ENCODE assay signal across 1 cellular context in the genomic region with DNA sequence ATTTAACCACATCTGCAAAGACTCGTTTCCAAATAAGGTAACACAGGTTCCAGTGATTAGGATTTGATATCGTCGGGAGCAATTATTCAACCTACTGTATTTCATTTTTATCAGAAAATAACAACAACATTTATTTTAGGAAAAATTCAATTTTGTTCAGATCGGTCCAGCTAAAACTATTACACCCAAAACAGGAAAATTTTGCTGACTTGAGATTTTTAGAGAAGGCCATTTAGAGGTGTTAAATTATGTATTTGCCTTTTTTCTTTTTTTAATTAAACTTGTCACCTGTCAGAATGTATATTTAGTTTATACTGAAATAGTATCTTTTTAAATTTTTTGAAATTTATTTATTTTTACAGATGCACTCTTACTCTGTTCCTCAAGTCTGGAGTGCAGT.
TF ChIP-seq lines count a peak whose summit lies in the region.

No MANE protein-coding gene starts in this region.

TF ChIP-seq in WTC11, 78 proteins besides CTCF, POLR2A, EP300 and RAD21 (continued from another document):
- TF ChIP-seq, protein P1, sequence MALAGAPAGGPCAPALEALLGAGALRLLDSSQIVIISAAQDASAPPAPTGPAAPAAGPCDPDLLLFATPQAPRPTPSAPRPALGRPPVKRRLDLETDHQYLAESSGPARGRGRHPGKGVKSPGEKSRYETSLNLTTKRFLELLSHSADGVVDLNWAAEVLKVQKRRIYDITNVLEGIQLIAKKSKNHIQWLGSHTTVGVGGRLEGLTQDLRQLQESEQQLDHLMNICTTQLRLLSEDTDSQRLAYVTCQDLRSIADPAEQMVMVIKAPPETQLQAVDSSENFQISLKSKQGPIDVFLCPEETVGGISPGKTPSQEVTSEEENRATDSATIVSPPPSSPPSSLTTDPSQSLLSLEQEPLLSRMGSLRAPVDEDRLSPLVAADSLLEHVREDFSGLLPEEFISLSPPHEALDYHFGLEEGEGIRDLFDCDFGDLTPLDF (CRISPR knock-in tag; IDR thresholded peaks at IDR 0.05) = no peak
- no peak for TF ChIP-seq IRF2 (CRISPR knock-in tag; IDR thresholded peaks at IDR 0.05; ENCODE audit: borderline replicate concordance, low read depth)
- no peak for TF ChIP-seq NR2C2 (CRISPR knock-in tag; IDR thresholded peaks at IDR 0.05)
- TF ChIP-seq, protein P2, sequence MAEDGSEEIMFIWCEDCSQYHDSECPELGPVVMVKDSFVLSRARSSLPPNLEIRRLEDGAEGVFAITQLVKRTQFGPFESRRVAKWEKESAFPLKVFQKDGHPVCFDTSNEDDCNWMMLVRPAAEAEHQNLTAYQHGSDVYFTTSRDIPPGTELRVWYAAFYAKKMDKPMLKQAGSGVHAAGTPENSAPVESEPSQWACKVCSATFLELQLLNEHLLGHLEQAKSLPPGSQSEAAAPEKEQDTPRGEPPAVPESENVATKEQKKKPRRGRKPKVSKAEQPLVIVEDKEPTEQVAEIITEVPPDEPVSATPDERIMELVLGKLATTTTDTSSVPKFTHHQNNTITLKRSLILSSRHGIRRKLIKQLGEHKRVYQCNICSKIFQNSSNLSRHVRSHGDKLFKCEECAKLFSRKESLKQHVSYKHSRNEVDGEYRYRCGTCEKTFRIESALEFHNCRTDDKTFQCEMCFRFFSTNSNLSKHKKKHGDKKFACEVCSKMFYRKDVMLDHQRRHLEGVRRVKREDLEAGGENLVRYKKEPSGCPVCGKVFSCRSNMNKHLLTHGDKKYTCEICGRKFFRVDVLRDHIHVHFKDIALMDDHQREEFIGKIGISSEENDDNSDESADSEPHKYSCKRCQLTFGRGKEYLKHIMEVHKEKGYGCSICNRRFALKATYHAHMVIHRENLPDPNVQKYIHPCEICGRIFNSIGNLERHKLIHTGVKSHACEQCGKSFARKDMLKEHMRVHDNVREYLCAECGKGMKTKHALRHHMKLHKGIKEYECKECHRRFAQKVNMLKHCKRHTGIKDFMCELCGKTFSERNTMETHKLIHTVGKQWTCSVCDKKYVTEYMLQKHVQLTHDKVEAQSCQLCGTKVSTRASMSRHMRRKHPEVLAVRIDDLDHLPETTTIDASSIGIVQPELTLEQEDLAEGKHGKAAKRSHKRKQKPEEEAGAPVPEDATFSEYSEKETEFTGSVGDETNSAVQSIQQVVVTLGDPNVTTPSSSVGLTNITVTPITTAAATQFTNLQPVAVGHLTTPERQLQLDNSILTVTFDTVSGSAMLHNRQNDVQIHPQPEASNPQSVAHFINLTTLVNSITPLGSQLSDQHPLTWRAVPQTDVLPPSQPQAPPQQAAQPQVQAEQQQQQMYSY (CRISPR knock-in tag; IDR thresholded peaks at IDR 0.05) = no peak
